8 cellular contexts compared by ENCODE assay signal in the genomic region with DNA sequence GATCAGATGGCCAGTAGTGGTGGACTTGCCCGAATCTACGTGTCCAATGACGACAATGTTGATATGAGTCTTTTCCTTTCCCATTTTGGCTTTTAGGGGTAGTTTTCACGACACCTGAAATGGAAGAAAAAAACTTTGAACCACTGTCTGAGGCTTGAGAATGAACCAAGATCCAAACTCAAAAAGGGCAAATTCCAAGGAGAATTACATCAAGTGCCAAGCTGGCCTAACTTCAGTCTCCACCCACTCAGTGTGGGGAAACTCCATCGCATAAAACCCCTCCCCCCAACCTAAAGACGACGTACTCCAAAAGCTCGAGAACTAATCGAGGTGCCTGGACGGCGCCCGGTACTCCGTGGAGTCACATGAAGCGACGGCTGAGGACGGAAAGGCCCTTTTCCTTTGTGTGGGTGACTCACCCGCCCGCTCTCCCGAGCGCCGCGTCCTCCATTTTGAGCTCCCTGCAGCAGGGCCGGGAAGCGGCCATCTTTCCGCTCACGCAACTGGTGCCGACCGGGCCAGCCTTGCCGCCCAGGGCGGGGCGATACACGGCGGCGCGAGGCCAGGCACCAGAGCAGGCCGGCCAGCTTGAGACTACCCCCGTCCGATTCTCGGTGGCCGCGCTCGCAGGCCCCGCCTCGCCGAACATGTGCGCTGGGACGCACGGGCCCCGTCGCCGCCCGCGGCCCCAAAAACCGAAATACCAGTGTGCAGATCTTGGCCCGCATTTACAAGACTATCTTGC. TPM values are rescaled to one million over a fixed set of nuclear protein-coding genes. Genes with fewer than 3 reads are reported as not detected.
A peak's percentile ranks its signal among the peaks of the same experiment; 100 is the strongest.
DNase-seq lines count a peak whose midpoint lies in the region; ATAC-seq lines count a peak whose summit lies in the region.

No MANE protein-coding gene starts in this region.

- H3K9me3 ChIP-seq in KOPT-K1 (ENCODE audit: insufficient read depth, low read length, poor library complexity, severe bottlenecking) (no peaks in the 10 kb centered on the region), right cardiac atrium (ENCODE audit: control insufficient read depth, low read length) (no peaks in the 10 kb centered on the region)

- H3K4me1 ChIP-seq in right cardiac atrium (ENCODE audit: control insufficient read depth, insufficient read depth, low read length) = no peaks in the 10 kb centered on the region

- peak; percentile 63 to 75 for ATAC-seq in right cardiac atrium
- no peak for ATAC-seq in GM21390 (IDR thresholded peaks at IDR 0.05; ENCODE audit: unreplicated experiment)

- H3K27me3 ChIP-seq in right cardiac atrium (ENCODE audit: control insufficient read depth, insufficient read depth) = no peaks in the 10 kb centered on the region

- H3K36me3 ChIP-seq in KOPT-K1 (ENCODE audit: insufficient read depth, low read length) = peaks cover 57% of the 10 kb centered on the region

- H3K27ac ChIP-seq in KOPT-K1 (ENCODE audit: low read depth, low read length, poor library complexity, severe bottlenecking) (peak overlapping the region; percentile 99), angular gyrus (ENCODE audit: low read depth, low read length) (peak overlapping the region; percentile 89), right cardiac atrium (ENCODE audit: low read length) (peak overlapping the region; percentile 96)

- under 1% methylated on average over 55 of the region's 55 CpGs for WGBS in right cardiac atrium

- DNase-seq in GM04503 (ENCODE audit: low read depth) (peak; percentile 47), T-helper 22 cell (ENCODE audit: low read depth) (peak; percentile 77), right cardiac atrium (peak; percentile 81 to 92 (median 90)), pulmonary artery endothelial cell (ENCODE audit: low read depth, low spot score) (peak; percentile 41), ureter (ENCODE audit: low spot score) (peak; percentile 83)

- peak overlapping the region; percentile 73 for H3K4me3 ChIP-seq in right cardiac atrium (ENCODE audit: low read length)

- intact Hi-C loops in right cardiac atrium (cut with DNase I) = loop anchor here (5.0 to 10.0 kb wide), 5 partner anchors 65 to 132 kb away; partner anchors contain the start of gene SLC17A5 (in 1 of the 4)

RNA-seq across cellular contexts. Expression of gene EEF1A1, which starts 0.7 kb away (rescaled TPM):
- total RNA-seq in right cardiac atrium = 1,000 to 10,000 TPM; 4,421 to 6,620 (median 4,841) TPM
- 2,506 TPM for polyA plus RNA-seq in right cardiac atrium
- 20,734 and 25,322 TPM in 2 replicates for total RNA-seq in pulmonary artery endothelial cell
- 10,940 TPM for total RNA-seq in ureter

RNA-seq across cellular contexts. Expression of gene MTO1, which starts 58.6 kb away (rescaled TPM):
- total RNA-seq in right cardiac atrium (10 to 100 TPM; 24.4 to 35.1 (median 30.5) TPM), pulmonary artery endothelial cell (23.4 and 33.5 TPM in 2 replicates), ureter (42.5 TPM)
- 16.5 TPM for polyA plus RNA-seq in right cardiac atrium
